In genomic region chr2:172428841-172429173, GRCh38 we compare ENCODE assay signal across 8 cellular contexts. TPM values are rescaled to one million over a fixed set of nuclear protein-coding genes. Genes with fewer than 3 reads are reported as not detected.
DNase-seq lines count a peak whose midpoint lies in the region; ATAC-seq and TF ChIP-seq lines count a peak whose summit lies in the region.

No MANE protein-coding gene starts in this region.

- H3K4me3 ChIP-seq in BJ (ENCODE audit: low read depth, low read length) = peak overlapping the region; percentile 74

- H3K4me3 Mint-ChIP-seq in endothelial cell (ENCODE audit: unreplicated experiment) = peak overlapping the region; percentile 83
- H3K4me3 Mint-ChIP-seq in nephron = peak overlapping the region; percentile 85 to 91 (median 88)

- H3K27me3 ChIP-seq in BJ (ENCODE audit: control insufficient read depth, insufficient read depth, low read length) = peaks cover 2% of the 10 kb centered on the region

- peaks cover 3% of the 10 kb centered on the region for H3K27me3 Mint-ChIP-seq in endothelial cell (ENCODE audit: unreplicated experiment)
- peaks cover 65% of the 10 kb centered on the region for H3K27me3 Mint-ChIP-seq in nephron (ENCODE audit: low read depth)

- CTCF ChIA-PET in BJ (lab: Yijun Ruan, JAX) = interaction anchor here (0.6 to 4.0 kb wide), 5 partner anchors 12 to 1282 kb away, joined by 3 to 26 read pairs (median 3); no protein-coding TSS in a partner anchor

- POLR2A ChIA-PET in BJ (lab: Charles Lee) = no interaction called here

- H3K4me1 Mint-ChIP-seq in endothelial cell (ENCODE audit: unreplicated experiment) (peaks cover 24% of the 10 kb centered on the region), nephron (peaks cover 16% of the 10 kb centered on the region)

- TF ChIP-seq CTCF in BJ (IDR thresholded peaks at IDR 0.05; ENCODE audit: insufficient read depth, low read depth, low read length) = no peak
- no peak for TF ChIP-seq CTCF in endothelial cell (IDR thresholded peaks at IDR 0.05; ENCODE audit: unreplicated experiment)
- TF ChIP-seq CTCF in nephron (IDR thresholded peaks at IDR 0.05; ENCODE audit: unreplicated experiment in 3 of 3) = no peak

- no peaks in the 10 kb centered on the region for H3K36me3 ChIP-seq in BJ (ENCODE audit: control insufficient read depth, insufficient read depth, low read length)

- H3K36me3 Mint-ChIP-seq in endothelial cell (ENCODE audit: low read depth, unreplicated experiment) (no peaks in the 10 kb centered on the region), nephron (ENCODE audit: low read depth) (no peaks in the 10 kb centered on the region)

- DNase-seq in BJ (ENCODE audit: low read depth) = no peak
- peak; percentile 29 for DNase-seq in NAMALWA (ENCODE audit: low spot score)
- DNase-seq in endothelial cell (ENCODE audit: low spot score) = no peak
- no peak for DNase-seq in NCI-H226

- no peaks in the 10 kb centered on the region for H3K9me3 Mint-ChIP-seq in endothelial cell (ENCODE audit: unreplicated experiment)
- no peaks in the 10 kb centered on the region for H3K9me3 Mint-ChIP-seq in nephron

- ATAC-seq in HG03460 (IDR thresholded peaks at IDR 0.05; ENCODE audit: unreplicated experiment) (no peak), GM21367 (IDR thresholded peaks at IDR 0.05; ENCODE audit: unreplicated experiment) (no peak), esophagus mucosa (no peak)

- H3K27ac Mint-ChIP-seq in endothelial cell (ENCODE audit: unreplicated experiment) = no peak overlapping the region
- H3K27ac Mint-ChIP-seq in nephron = peak overlapping the region; percentile 33 to 94 (median 51)

RNA-seq across cellular contexts. Expression of gene ITGA6, which starts 1.4 kb away (rescaled TPM):
- polyA plus RNA-seq in BJ (2011; rRNA removed) = 2.9 and 5.6 TPM in 2 replicates
- polyA minus RNA-seq in BJ (2011; rRNA and poly(A)+ RNA removed) = 5.4 and 7.5 TPM in 2 replicates
- 34.0 TPM for total RNA-seq in endothelial cell (ENCODE audit: unreplicated experiment)
- total RNA-seq in esophagus mucosa = 65.2 TPM
